ENCODE assay signal across 18 cellular contexts in the genomic region with DNA sequence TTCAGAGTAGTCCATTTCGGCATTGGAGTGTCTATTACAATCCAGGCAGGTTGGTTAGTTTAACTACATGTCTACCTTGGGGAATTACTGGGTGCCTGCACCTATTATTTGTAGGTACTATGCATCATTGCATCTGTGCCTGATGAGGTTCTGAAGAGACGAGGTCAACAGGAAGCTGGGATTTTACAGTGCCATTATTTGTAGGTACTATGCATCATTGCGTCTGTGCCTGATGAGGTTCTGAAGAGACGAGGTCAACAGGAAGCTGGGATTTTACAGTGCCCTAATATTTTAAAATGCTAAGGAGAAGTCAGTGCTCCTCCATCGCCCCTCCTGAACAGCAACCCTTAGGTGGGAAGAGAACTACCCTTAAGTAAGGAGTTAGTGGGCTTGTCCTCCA. TPM values are rescaled to one million over a fixed set of nuclear protein-coding genes. Genes with fewer than 3 reads are reported as not detected.
DNase-seq lines count a peak whose midpoint lies in the region; ATAC-seq, FAIRE-seq and TF ChIP-seq lines count a peak whose summit lies in the region.
"Had no signal": no experiment of that assay in that cellular context is flagged by ENCODE, and none has a peak within 500 bp of the region (broad histone marks: within the 10 kb centered on the region; RNA-seq: fewer than 3 reads in every experiment).

No MANE protein-coding gene starts in this region.

- no peaks in the 10 kb centered on the region for H3K9me3 Mint-ChIP-seq in endothelial cell (ENCODE audit: unreplicated experiment)
- H3K9me3 Mint-ChIP-seq: activated CD8-positive, alpha-beta T cell treated with anti-CD3 and anti-CD28 coated beads for 36 hours; natural killer cell; T-helper 1 cell treated with Interleukin-12 subunit alpha and Interleukin-12 subunit beta and Interleukin-4 antibody, amounts not matched to agents 30 μg/mL and 1 μg/mL, for 36 hours had no signal

- H3K36me3 Mint-ChIP-seq in endothelial cell (ENCODE audit: low read depth, unreplicated experiment) = no peaks in the 10 kb centered on the region
- H3K36me3 Mint-ChIP-seq: activated naive CD4-positive, alpha-beta T cell treated with anti-CD3 and anti-CD28 coated beads, Interleukin-2, amount 50 U/mL, for 24 hours; natural killer cell had no signal

- peak; percentile 84 for FAIRE-seq in GM12891 (lab: Jason Lieb, UNC)
- FAIRE-seq in D721Med (lab: Jason Lieb, UNC) = no peak
- FAIRE-seq: G401.6, kidney had no signal

- ATAC-seq in GM19438 (IDR thresholded peaks at IDR 0.05; ENCODE audit: low read depth, unreplicated experiment) = peak; percentile 89
- ATAC-seq in HG02852 (IDR thresholded peaks at IDR 0.05; ENCODE audit: unreplicated experiment) = peak; percentile 86
- ATAC-seq: activated CD8-positive, alpha-beta T cell treated with anti-CD3 and anti-CD28 coated beads for 36 hours; natural killer cell had no signal

- H3K4me1 Mint-ChIP-seq in endothelial cell (ENCODE audit: unreplicated experiment) = no peaks in the 10 kb centered on the region
- H3K4me1 Mint-ChIP-seq: activated naive CD4-positive, alpha-beta T cell treated with anti-CD3 and anti-CD28 coated beads, Interleukin-2, amount 50 U/mL, for 24 hours; natural killer cell had no signal

- TF ChIP-seq CTCF in D721Med (IDR thresholded peaks at IDR 0.05; ENCODE audit: insufficient read depth, missing control alignments) = no peak
- TF ChIP-seq CTCF in endothelial cell (IDR thresholded peaks at IDR 0.05; ENCODE audit: unreplicated experiment) = no peak

- TF ChIP-seq POLR2A in GM12891 (IDR thresholded peaks at IDR 0.05; ENCODE audit: low read depth, low read length) = no peak

- H3K27me3 Mint-ChIP-seq in endothelial cell (ENCODE audit: unreplicated experiment) = no peaks in the 10 kb centered on the region

- no peak for DNase-seq in GM12891 (ENCODE audit: insufficient read length, low spot score)
- peak; percentile 80 for DNase-seq in NAMALWA (ENCODE audit: low spot score)
- no peak for DNase-seq in D721Med (ENCODE audit: insufficient read length, low spot score)
- no peak for DNase-seq in endothelial cell (ENCODE audit: low spot score)
- no peak for DNase-seq in cortex of kidney (lab: John Stamatoyannopoulos, UW)
- DNase-seq in putamen (ENCODE audit: low spot score) = no peak
- DNase-seq: activated CD8-positive, alpha-beta T cell treated with anti-CD3 and anti-CD28 coated beads for 36 hours; HCEC 1CT; IMR-90; kidney; natural killer cell; NCI-H1694 treated with DMSO at 0.1 percent for 48 hours; OCI-M1 had no signal

- no peak overlapping the region for H3K4me3 Mint-ChIP-seq in endothelial cell (ENCODE audit: unreplicated experiment)
- H3K4me3 Mint-ChIP-seq: activated CD8-positive, alpha-beta T cell treated with anti-CD3 and anti-CD28 coated beads for 36 hours; activated naive CD4-positive, alpha-beta T cell treated with anti-CD3 and anti-CD28 coated beads, Interleukin-2, amount 50 U/mL, for 24 hours; natural killer cell; T-helper 1 cell treated with Interleukin-12 subunit alpha and Interleukin-12 subunit beta and Interleukin-4 antibody, amounts not matched to agents 30 μg/mL and 1 μg/mL, for 36 hours had no signal

- no peak overlapping the region for H3K27ac Mint-ChIP-seq in endothelial cell (ENCODE audit: unreplicated experiment)
- H3K27ac Mint-ChIP-seq: activated CD8-positive, alpha-beta T cell treated with anti-CD3 and anti-CD28 coated beads for 36 hours; activated naive CD4-positive, alpha-beta T cell treated with anti-CD3 and anti-CD28 coated beads, Interleukin-2, amount 50 U/mL, for 24 hours; natural killer cell; T-helper 1 cell treated with Interleukin-12 subunit alpha and Interleukin-12 subunit beta and Interleukin-4 antibody, amounts not matched to agents 30 μg/mL and 1 μg/mL, for 36 hours had no signal

TF ChIP-seq in GM12891, 5 proteins besides CTCF, POLR2A, EP300 and RAD21:
- TF ChIP-seq POLR2AphosphoS5 (IDR thresholded peaks at IDR 0.05; ENCODE audit: low read depth, low read length) = no peak
- TF ChIP-seq POU2F2 (IDR thresholded peaks at IDR 0.05; ENCODE audit: low read depth, low read length) = no peak
- no peak for TF ChIP-seq TAF1 (IDR thresholded peaks at IDR 0.05; ENCODE audit: low read depth, low read length)
- TF ChIP-seq PAX5 (IDR thresholded peaks at IDR 0.05; ENCODE audit: insufficient read depth, low read length, severe bottlenecking) = no peak
- no peak for TF ChIP-seq SPI1 (IDR thresholded peaks at IDR 0.05; ENCODE audit: low read depth, low read length)

RNA-seq across cellular contexts. Expression of gene NPY, which starts 41.7 kb away (rescaled TPM):
- polyA plus RNA-seq in GM12891 (2012; ENCODE audit: low read depth, missing spikeins) = not detected
- total RNA-seq in endothelial cell (ENCODE audit: unreplicated experiment) = not detected
- total RNA-seq: activated CD8-positive, alpha-beta T cell treated with anti-CD3 and anti-CD28 coated beads for 36 hours; IMR-90; kidney; natural killer cell had no signal
- polyA plus RNA-seq: IMR-90 had no signal
